Comparison of ENCODE assay signal across 19 cellular contexts in genomic region chr4:21191304-21191703, GRCh38.
"Had no signal": no experiment of that assay in that cellular context is flagged by ENCODE, and none has a peak within 500 bp of the region (broad histone marks: within the 10 kb centered on the region; RNA-seq: fewer than 3 reads in every experiment).

No MANE protein-coding gene starts in this region.

- H3K9ac ChIP-seq: parathyroid adenoma had no signal

- DNase-seq: effector CD4-positive, alpha-beta T cell; foreskin melanocyte; head of caudate nucleus; kidney glomerular epithelial cell; mesendoderm; naive B cell; right lobe of liver; stimulated activated CD4-positive, alpha-beta T cell treated with anti-CD3 and anti-CD28 coated beads, Interleukin-4, amount 100 ng/mL, for 1 hour; stimulated activated CD8-positive, alpha-beta memory T cell treated with anti-CD3 and anti-CD28 coated beads, Interleukin-4, amount 100 ng/mL, for 48 hours; stimulated activated naive CD8-positive, alpha-beta T cell treated with anti-CD3 and anti-CD28 coated beads, Interleukin-15, amount 100 ng/mL, for 72 hours; substantia nigra; transverse colon had no signal

- H3K36me3 ChIP-seq: prostate gland, right lobe of liver, thoracic aorta, transverse colon had no signal

- H3K4me3 ChIP-seq: coronary artery, hepatocyte, prostate gland, right lobe of liver, thoracic aorta, transverse colon had no signal

- H3K9me3 ChIP-seq: prostate gland, right lobe of liver, thoracic aorta, transverse colon had no signal

- H3K27ac Mint-ChIP-seq: naive B cell; nephron; stimulated activated effector memory CD8-positive, alpha-beta T cell treated with anti-CD3 and anti-CD28 coated beads, Interleukin-12 subunit alpha, Interleukin-12 subunit beta, amount 100 ng/mL, for 72 hours; stimulated activated naive CD8-positive, alpha-beta T cell treated with anti-CD3 and anti-CD28 coated beads, Interleukin-15, amount 100 ng/mL, for 72 hours had no signal

- H3K4me1 ChIP-seq: parathyroid adenoma, prostate gland, right lobe of liver, transverse colon had no signal

- H3K36me3 Mint-ChIP-seq: naive B cell; stimulated activated effector memory CD8-positive, alpha-beta T cell treated with anti-CD3 and anti-CD28 coated beads, Interleukin-12 subunit alpha, Interleukin-12 subunit beta, amount 100 ng/mL, for 72 hours had no signal

- H3K9me3 Mint-ChIP-seq: nephron; stimulated activated effector memory CD8-positive, alpha-beta T cell treated with anti-CD3 and anti-CD28 coated beads, Interleukin-12 subunit alpha, Interleukin-12 subunit beta, amount 100 ng/mL, for 72 hours had no signal

- H3K27me3 Mint-ChIP-seq: naive B cell; stimulated activated naive CD8-positive, alpha-beta T cell treated with anti-CD3 and anti-CD28 coated beads, Interleukin-15, amount 100 ng/mL, for 72 hours had no signal

- H3K4me3 Mint-ChIP-seq: naive B cell; nephron; stimulated activated effector memory CD8-positive, alpha-beta T cell treated with anti-CD3 and anti-CD28 coated beads, Interleukin-12 subunit alpha, Interleukin-12 subunit beta, amount 100 ng/mL, for 72 hours; stimulated activated naive CD8-positive, alpha-beta T cell treated with anti-CD3 and anti-CD28 coated beads, Interleukin-15, amount 100 ng/mL, for 72 hours had no signal

- ATAC-seq: right lobe of liver; stimulated activated effector memory CD8-positive, alpha-beta T cell treated with anti-CD3 and anti-CD28 coated beads, Interleukin-12 subunit alpha, Interleukin-12 subunit beta, amount 100 ng/mL, for 72 hours; stimulated activated naive CD8-positive, alpha-beta T cell treated with anti-CD3 and anti-CD28 coated beads, Interleukin-15, amount 100 ng/mL, for 72 hours had no signal

- H3K27me3 ChIP-seq: hepatocyte, right lobe of liver, transverse colon had no signal

- H3K4me1 Mint-ChIP-seq: naive B cell; nephron; stimulated activated effector memory CD8-positive, alpha-beta T cell treated with anti-CD3 and anti-CD28 coated beads, Interleukin-12 subunit alpha, Interleukin-12 subunit beta, amount 100 ng/mL, for 72 hours; stimulated activated naive CD8-positive, alpha-beta T cell treated with anti-CD3 and anti-CD28 coated beads, Interleukin-15, amount 100 ng/mL, for 72 hours had no signal

- H3K27ac ChIP-seq: coronary artery, hepatocyte, parathyroid adenoma, prostate gland, right lobe of liver, thoracic aorta, transverse colon had no signal
